15 cellular contexts compared by ENCODE assay signal in genomic region chr16:75293746-75294145, GRCh38. TPM values are rescaled to one million over a fixed set of nuclear protein-coding genes. Genes with fewer than 3 reads are reported as not detected.
"Had no signal": no experiment of that assay in that cellular context is flagged by ENCODE, and none has a peak within 500 bp of the region (broad histone marks: within the 10 kb centered on the region; RNA-seq: fewer than 3 reads in every experiment).

No MANE protein-coding gene starts in this region.

- DNase-seq: activated CD4-positive, alpha-beta T cell treated with anti-CD3 and anti-CD28 coated beads, Interleukin-2, amount 50 U/mL, for 48 hours; activated gamma-delta T cell treated with Interleukin-2 at 50 U/mL for 16 hours; activated naive CD8-positive, alpha-beta T cell treated with anti-CD3 and anti-CD28 coated beads, Interleukin-2, amount 10 ng/mL, durations not matched to agents 7 days and 5 days; activated T-cell treated with anti-CD3 and anti-CD28 coated beads, Interleukin-2, amount 50 U/mL, for 48 hours; foreskin keratinocyte; heart right ventricle; left lung; ovary; retina; SJCRH30; substantia nigra; SW 1271; transverse colon had no signal

- H3K27me3 ChIP-seq: ascending aorta, foreskin keratinocyte, left lung, ovary, SJCRH30, transverse colon had no signal

- H3K4me3 ChIP-seq: ascending aorta, heart right ventricle, left lung, ovary, SJCRH30, transverse colon had no signal

- H3K4me1 ChIP-seq: ascending aorta, SJCRH30 had no signal

- H3K36me3 ChIP-seq: ovary, SJCRH30 had no signal

- H3K27ac ChIP-seq: ascending aorta, epithelial cell of prostate, foreskin keratinocyte, heart right ventricle, left lung, ovary, SJCRH30 had no signal

- H3K9me3 ChIP-seq: ascending aorta, heart right ventricle, left lung, ovary, SJCRH30, transverse colon had no signal

RNA-seq across cellular contexts. Expression of gene BCAR1, which starts 42.3 kb away (rescaled TPM):
- total RNA-seq: activated naive CD8-positive, alpha-beta T cell treated with anti-CD3 and anti-CD28 coated beads, Interleukin-2, amount 10 ng/mL, durations not matched to agents 7 days and 5 days had no signal
